In genomic region chr2:197356136-197356535, GRCh38 we compare ENCODE assay signal across 10 cellular contexts. TPM values are rescaled to one million over a fixed set of nuclear protein-coding genes. Genes with fewer than 3 reads are reported as not detected.
DNase-seq lines count a peak whose midpoint lies in the region; ATAC-seq and TF ChIP-seq lines count a peak whose summit lies in the region.
"Had no signal": no experiment of that assay in that cellular context is flagged by ENCODE, and none has a peak within 500 bp of the region (broad histone marks: within the 10 kb centered on the region; RNA-seq: fewer than 3 reads in every experiment).

No MANE protein-coding gene starts in this region.

- H3K27ac Mint-ChIP-seq in T-cell, result peak overlapping the region in 1 of 2 donors; percentile 50
- no peak overlapping the region for H3K27ac Mint-ChIP-seq in glutamatergic neuron (ENCODE audit: unreplicated experiment)
- H3K27ac Mint-ChIP-seq: dendritic cell treated with granulocyte-macrophage colony-stimulating factor and Interleukin-4, amounts not matched to agents 40 ng/mL and 50 ng/mL, for 4 days had no signal

- H3K4me1 Mint-ChIP-seq in T-cell, result peaks cover 24 to 25% (median 24%) of the 10 kb centered on the region in 3 donors
- H3K4me1 Mint-ChIP-seq in glutamatergic neuron (ENCODE audit: low read depth, unreplicated experiment), result no peaks in the 10 kb centered on the region

- no peaks in the 10 kb centered on the region for H3K27me3 Mint-ChIP-seq in T-cell
- peaks cover 5% of the 10 kb centered on the region for H3K27me3 Mint-ChIP-seq in glutamatergic neuron (ENCODE audit: unreplicated experiment)
- H3K27me3 Mint-ChIP-seq: dendritic cell treated with granulocyte-macrophage colony-stimulating factor and Interleukin-4, amounts not matched to agents 40 ng/mL and 50 ng/mL, for 4 days had no signal

- CTCF ChIA-PET in T-cell (lab: Charles Lee), result interaction anchor here (0.5 to 1.2 kb wide), 6 partner anchors 26 to 243 kb away, joined by 3 to 5 read pairs (median 3); no protein-coding TSS in a partner anchor

- H3K36me3 Mint-ChIP-seq in T-cell, result no peaks in the 10 kb centered on the region
- no peaks in the 10 kb centered on the region for H3K36me3 Mint-ChIP-seq in glutamatergic neuron (ENCODE audit: unreplicated experiment)

- peak overlapping the region; percentile 16 to 47 (median 28) for H3K4me3 Mint-ChIP-seq in T-cell
- no peak overlapping the region for H3K4me3 Mint-ChIP-seq in glutamatergic neuron (ENCODE audit: unreplicated experiment)
- H3K4me3 Mint-ChIP-seq: dendritic cell treated with granulocyte-macrophage colony-stimulating factor and Interleukin-4, amounts not matched to agents 40 ng/mL and 50 ng/mL, for 4 days had no signal

- DNase-seq in AG20443 (ENCODE audit: low spot score) (peak; percentile 37), T-cell (peak in 3 of 34 experiments; percentile 1 to 10 (median 2)), glutamatergic neuron (no peak), NCI-H345 treated with DMSO at 0.1 percent for 48 hours (lab: John Stamatoyannopoulos, UW; ENCODE audit: unreplicated experiment) (no peak), mucosa of gallbladder (ENCODE audit: low spot score) (no peak), left ventricle myocardium superior (no peak)
- DNase-seq in activated effector memory CD4-positive, alpha-beta T cell treated with anti-CD3 and anti-CD28 coated beads, Interleukin-2, amount 50 U/mL, for 16 hours, result no peak
- DNase-seq: SHP77 had no signal

- POLR2A ChIA-PET in T-cell (lab: Charles Lee), result interaction anchor here in 1 of 2 donors (0.7 kb wide), 1 partner anchor 198 kb away, joined by 13 read pairs; no protein-coding TSS in a partner anchor

- intact Hi-C loops in left ventricle myocardium superior (cut with micrococcal nuclease), result no loop called here

- ATAC-seq in T-cell (replicated peaks in 1 of 4) (peak in 3 of 4 experiments; percentile 42 to 69 (median 45)), left ventricle myocardium superior (no peak)

- H3K9me3 Mint-ChIP-seq in T-cell, result no peaks in the 10 kb centered on the region
- H3K9me3 Mint-ChIP-seq in glutamatergic neuron (ENCODE audit: unreplicated experiment), result no peaks in the 10 kb centered on the region
- H3K9me3 Mint-ChIP-seq: dendritic cell treated with granulocyte-macrophage colony-stimulating factor and Interleukin-4, amounts not matched to agents 40 ng/mL and 50 ng/mL, for 4 days had no signal

- TF ChIP-seq CTCF in GM12873 (IDR thresholded peaks at IDR 0.05; ENCODE audit: insufficient read depth, low read depth, low read length, missing control alignments), result peak; percentile 54
- peak; percentile 51 for TF ChIP-seq CTCF in glutamatergic neuron (IDR thresholded peaks at IDR 0.05; ENCODE audit: partially characterized antibody, unreplicated experiment)

RNA-seq across cellular contexts. Expression of gene ANKRD44, which starts 45.6 kb away (rescaled TPM):
- 100 to 1,000 TPM; 225 to 333 (median 238) TPM for total RNA-seq in T-cell
- 12.0 TPM for total RNA-seq in glutamatergic neuron (ENCODE audit: unreplicated experiment)
- 40.6 TPM for total RNA-seq in mucosa of gallbladder
- total RNA-seq in left ventricle myocardium superior, result 6.9 TPM
